In the genomic region with DNA sequence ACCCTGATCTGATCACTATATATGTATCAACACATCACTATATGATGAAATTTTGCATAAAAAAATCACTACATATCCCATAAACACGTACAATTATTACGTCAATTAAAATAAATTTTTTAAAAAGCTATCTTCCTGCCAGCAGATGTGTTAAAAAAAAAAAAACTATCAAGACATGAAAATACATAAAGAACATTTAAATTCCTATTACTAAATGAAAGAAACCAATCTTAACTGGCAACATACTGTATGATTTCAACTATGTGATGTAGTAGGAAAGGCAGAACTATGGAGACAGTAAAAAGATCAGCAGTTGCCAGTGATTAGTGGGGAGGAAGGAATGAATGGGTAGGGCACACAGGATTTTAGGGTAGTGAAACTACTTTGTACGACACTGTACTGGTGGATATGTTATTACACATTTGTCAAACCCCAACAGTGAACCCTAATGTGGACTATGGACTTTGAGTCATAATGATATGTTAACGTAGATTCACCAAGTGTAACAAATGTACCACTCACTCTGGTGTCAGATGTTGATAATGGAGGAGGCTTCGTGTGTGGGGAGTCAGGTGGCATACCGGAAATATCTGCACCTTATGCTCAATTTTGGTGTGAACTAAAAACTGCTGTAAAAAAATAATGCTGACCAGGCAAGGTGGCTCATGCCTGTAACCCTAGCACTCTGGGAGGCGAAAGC, we compare ENCODE assay signal across 1 cellular context.
TF ChIP-seq lines count a peak whose summit lies in the region.

No MANE protein-coding gene starts in this region.

TF ChIP-seq in HepG2, 621 proteins besides CTCF, POLR2A, EP300 and RAD21 (continued from another document and continues in another):
- TF ChIP-seq TEAD2 (CRISPR knock-in tag; IDR thresholded peaks at IDR 0.05) (no peak), ZKSCAN8 (CRISPR knock-in tag; IDR thresholded peaks at IDR 0.05; ENCODE audit: borderline replicate concordance) (no peak), ZSCAN29 (CRISPR knock-in tag; conservative IDR thresholded peaks at IDR 0.05) (no peak), TRIM24 (CRISPR knock-in tag; IDR thresholded peaks at IDR 0.05) (no peak), ZNF605 (CRISPR knock-in tag; IDR thresholded peaks at IDR 0.05) (no peak), SP140L (CRISPR knock-in tag; IDR thresholded peaks at IDR 0.05; ENCODE audit: borderline replicate concordance) (no peak), ZNF296 (CRISPR knock-in tag; conservative IDR thresholded peaks at IDR 0.05) (no peak), ZFP36L2 (CRISPR knock-in tag; IDR thresholded peaks at IDR 0.05) (no peak), TCF12 (IDR thresholded peaks at IDR 0.05) (no peak), TCF12 (CRISPR knock-in tag; IDR thresholded peaks at IDR 0.05) (no peak), REPIN1 (CRISPR knock-in tag; IDR thresholded peaks at IDR 0.05; ENCODE audit: borderline replicate concordance, low read depth) (no peak), PITX1 (CRISPR knock-in tag; IDR thresholded peaks at IDR 0.05) (no peak), ZNF7 (CRISPR knock-in tag; IDR thresholded peaks at IDR 0.05) (no peak), ARID3A (IDR thresholded peaks at IDR 0.05; ENCODE audit: low read depth, low read length) (peak; percentile 93), ZNF251 (CRISPR knock-in tag; IDR thresholded peaks at IDR 0.05) (no peak), SNRNP70 (IDR thresholded peaks at IDR 0.05; ENCODE audit: low read depth, low read length) (no peak), CREBL2 (CRISPR knock-in tag; IDR thresholded peaks at IDR 0.05; ENCODE audit: borderline replicate concordance) (no peak), SRSF4 (IDR thresholded peaks at IDR 0.05; ENCODE audit: low read depth, low read length, poor library complexity, severe bottlenecking) (no peak), ZNF768 (CRISPR knock-in tag; IDR thresholded peaks at IDR 0.05) (no peak), TAF1 (CRISPR knock-in tag; IDR thresholded peaks at IDR 0.05) (no peak), ZNF138 (CRISPR knock-in tag; IDR thresholded peaks at IDR 0.05; ENCODE audit: low read depth) (no peak), XBP1 (CRISPR knock-in tag; IDR thresholded peaks at IDR 0.05) (no peak), ZNF737 (CRISPR knock-in tag; IDR thresholded peaks at IDR 0.05; ENCODE audit: borderline replicate concordance) (no peak), ZNF362 (CRISPR knock-in tag; IDR thresholded peaks at IDR 0.05; ENCODE audit: borderline replicate concordance) (no peak), ZNF460 (CRISPR knock-in tag; IDR thresholded peaks at IDR 0.05; ENCODE audit: borderline replicate concordance) (no peak), ZNF232 (CRISPR knock-in tag; IDR thresholded peaks at IDR 0.05; ENCODE audit: borderline replicate concordance) (no peak), ZNF24 (IDR thresholded peaks at IDR 0.05) (no peak), SP2 (CRISPR knock-in tag; IDR thresholded peaks at IDR 0.05) (no peak), ZNF225 (CRISPR knock-in tag; IDR thresholded peaks at IDR 0.05) (no peak), CSRNP2 (CRISPR knock-in tag; conservative IDR thresholded peaks at IDR 0.05; ENCODE audit: low read depth) (no peak), ZNF331 (CRISPR knock-in tag; IDR thresholded peaks at IDR 0.05) (peak; percentile 53; the same call in 1 of the 2 replicates), SATB2 (CRISPR knock-in tag; IDR thresholded peaks at IDR 0.05) (no peak), ONECUT2 (CRISPR knock-in tag; IDR thresholded peaks at IDR 0.05) (0 out of 2 replicates have a peak, but pooled peaks have one; percentile 25), ZNF432 (CRISPR knock-in tag; IDR thresholded peaks at IDR 0.05; ENCODE audit: borderline replicate concordance) (no peak), ZSCAN30 (CRISPR knock-in tag; IDR thresholded peaks at IDR 0.05) (no peak), KDM3A (CRISPR knock-in tag; IDR thresholded peaks at IDR 0.05; ENCODE audit: low read depth) (0 out of 2 replicates have a peak, but pooled peaks have one; percentile 46), POGZ (CRISPR knock-in tag; IDR thresholded peaks at IDR 0.05) (peak; percentile 64), ZNF430 (CRISPR knock-in tag; IDR thresholded peaks at IDR 0.05) (no peak), ZNF782 (CRISPR knock-in tag; IDR thresholded peaks at IDR 0.05; ENCODE audit: borderline replicate concordance) (no peak), CBX5 (CRISPR knock-in tag; IDR thresholded peaks at IDR 0.05; ENCODE audit: borderline replicate concordance) (no peak), ZMAT3 (CRISPR knock-in tag; conservative IDR thresholded peaks at IDR 0.05) (no peak)
- TF ChIP-seq, protein P1, sequence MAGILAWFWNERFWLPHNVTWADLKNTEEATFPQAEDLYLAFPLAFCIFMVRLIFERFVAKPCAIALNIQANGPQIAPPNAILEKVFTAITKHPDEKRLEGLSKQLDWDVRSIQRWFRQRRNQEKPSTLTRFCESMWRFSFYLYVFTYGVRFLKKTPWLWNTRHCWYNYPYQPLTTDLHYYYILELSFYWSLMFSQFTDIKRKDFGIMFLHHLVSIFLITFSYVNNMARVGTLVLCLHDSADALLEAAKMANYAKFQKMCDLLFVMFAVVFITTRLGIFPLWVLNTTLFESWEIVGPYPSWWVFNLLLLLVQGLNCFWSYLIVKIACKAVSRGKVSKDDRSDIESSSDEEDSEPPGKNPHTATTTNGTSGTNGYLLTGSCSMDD (CRISPR knock-in tag; IDR thresholded peaks at IDR 0.05) = no peak
- TF ChIP-seq, protein P2, sequence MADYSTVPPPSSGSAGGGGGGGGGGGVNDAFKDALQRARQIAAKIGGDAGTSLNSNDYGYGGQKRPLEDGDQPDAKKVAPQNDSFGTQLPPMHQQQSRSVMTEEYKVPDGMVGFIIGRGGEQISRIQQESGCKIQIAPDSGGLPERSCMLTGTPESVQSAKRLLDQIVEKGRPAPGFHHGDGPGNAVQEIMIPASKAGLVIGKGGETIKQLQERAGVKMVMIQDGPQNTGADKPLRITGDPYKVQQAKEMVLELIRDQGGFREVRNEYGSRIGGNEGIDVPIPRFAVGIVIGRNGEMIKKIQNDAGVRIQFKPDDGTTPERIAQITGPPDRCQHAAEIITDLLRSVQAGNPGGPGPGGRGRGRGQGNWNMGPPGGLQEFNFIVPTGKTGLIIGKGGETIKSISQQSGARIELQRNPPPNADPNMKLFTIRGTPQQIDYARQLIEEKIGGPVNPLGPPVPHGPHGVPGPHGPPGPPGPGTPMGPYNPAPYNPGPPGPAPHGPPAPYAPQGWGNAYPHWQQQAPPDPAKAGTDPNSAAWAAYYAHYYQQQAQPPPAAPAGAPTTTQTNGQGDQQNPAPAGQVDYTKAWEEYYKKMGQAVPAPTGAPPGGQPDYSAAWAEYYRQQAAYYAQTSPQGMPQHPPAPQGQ (CRISPR knock-in tag; IDR thresholded peaks at IDR 0.05; ENCODE audit: borderline replicate concordance) = no peak
- TF ChIP-seq, protein P3, sequence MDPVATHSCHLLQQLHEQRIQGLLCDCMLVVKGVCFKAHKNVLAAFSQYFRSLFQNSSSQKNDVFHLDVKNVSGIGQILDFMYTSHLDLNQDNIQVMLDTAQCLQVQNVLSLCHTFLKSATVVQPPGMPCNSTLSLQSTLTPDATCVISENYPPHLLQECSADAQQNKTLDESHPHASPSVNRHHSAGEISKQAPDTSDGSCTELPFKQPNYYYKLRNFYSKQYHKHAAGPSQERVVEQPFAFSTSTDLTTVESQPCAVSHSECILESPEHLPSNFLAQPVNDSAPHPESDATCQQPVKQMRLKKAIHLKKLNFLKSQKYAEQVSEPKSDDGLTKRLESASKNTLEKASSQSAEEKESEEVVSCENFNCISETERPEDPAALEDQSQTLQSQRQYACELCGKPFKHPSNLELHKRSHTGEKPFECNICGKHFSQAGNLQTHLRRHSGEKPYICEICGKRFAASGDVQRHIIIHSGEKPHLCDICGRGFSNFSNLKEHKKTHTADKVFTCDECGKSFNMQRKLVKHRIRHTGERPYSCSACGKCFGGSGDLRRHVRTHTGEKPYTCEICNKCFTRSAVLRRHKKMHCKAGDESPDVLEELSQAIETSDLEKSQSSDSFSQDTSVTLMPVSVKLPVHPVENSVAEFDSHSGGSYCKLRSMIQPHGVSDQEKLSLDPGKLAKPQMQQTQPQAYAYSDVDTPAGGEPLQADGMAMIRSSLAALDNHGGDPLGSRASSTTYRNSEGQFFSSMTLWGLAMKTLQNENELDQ (CRISPR knock-in tag; IDR thresholded peaks at IDR 0.05; ENCODE audit: borderline replicate concordance) = no peak
- TF ChIP-seq, protein P4, sequence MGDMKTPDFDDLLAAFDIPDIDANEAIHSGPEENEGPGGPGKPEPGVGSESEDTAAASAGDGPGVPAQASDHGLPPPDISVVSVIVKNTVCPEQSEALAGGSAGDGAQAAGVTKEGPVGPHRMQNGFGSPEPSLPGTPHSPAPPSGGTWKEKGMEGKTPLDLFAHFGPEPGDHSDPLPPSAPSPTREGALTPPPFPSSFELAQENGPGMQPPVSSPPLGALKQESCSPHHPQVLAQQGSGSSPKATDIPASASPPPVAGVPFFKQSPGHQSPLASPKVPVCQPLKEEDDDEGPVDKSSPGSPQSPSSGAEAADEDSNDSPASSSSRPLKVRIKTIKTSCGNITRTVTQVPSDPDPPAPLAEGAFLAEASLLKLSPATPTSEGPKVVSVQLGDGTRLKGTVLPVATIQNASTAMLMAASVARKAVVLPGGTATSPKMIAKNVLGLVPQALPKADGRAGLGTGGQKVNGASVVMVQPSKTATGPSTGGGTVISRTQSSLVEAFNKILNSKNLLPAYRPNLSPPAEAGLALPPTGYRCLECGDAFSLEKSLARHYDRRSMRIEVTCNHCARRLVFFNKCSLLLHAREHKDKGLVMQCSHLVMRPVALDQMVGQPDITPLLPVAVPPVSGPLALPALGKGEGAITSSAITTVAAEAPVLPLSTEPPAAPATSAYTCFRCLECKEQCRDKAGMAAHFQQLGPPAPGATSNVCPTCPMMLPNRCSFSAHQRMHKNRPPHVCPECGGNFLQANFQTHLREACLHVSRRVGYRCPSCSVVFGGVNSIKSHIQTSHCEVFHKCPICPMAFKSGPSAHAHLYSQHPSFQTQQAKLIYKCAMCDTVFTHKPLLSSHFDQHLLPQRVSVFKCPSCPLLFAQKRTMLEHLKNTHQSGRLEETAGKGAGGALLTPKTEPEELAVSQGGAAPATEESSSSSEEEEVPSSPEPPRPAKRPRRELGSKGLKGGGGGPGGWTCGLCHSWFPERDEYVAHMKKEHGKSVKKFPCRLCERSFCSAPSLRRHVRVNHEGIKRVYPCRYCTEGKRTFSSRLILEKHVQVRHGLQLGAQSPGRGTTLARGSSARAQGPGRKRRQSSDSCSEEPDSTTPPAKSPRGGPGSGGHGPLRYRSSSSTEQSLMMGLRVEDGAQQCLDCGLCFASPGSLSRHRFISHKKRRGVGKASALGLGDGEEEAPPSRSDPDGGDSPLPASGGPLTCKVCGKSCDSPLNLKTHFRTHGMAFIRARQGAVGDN (CRISPR knock-in tag; IDR thresholded peaks at IDR 0.05) = no peak
- TF ChIP-seq, protein P5, sequence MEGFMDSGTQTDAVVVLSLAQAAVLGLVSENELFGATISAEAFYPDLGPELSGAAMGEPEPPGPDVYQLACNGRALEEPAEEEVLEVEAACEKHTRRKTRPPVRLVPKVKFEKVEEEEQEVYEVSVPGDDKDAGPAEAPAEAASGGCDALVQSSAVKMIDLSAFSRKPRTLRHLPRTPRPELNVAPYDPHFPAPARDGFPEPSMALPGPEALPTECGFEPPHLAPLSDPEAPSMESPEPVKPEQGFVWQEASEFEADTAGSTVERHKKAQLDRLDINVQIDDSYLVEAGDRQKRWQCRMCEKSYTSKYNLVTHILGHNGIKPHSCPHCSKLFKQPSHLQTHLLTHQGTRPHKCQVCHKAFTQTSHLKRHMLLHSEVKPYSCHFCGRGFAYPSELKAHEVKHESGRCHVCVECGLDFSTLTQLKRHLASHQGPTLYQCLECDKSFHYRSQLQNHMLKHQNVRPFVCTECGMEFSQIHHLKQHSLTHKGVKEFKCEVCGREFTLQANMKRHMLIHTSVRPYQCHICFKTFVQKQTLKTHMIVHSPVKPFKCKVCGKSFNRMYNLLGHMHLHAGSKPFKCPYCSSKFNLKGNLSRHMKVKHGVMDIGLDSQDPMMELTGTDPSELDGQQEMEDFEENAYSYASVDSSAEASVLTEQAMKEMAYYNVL (CRISPR knock-in tag; IDR thresholded peaks at IDR 0.05; ENCODE audit: borderline replicate concordance) = no peak
